ENCODE assay signal across 24 cellular contexts in genomic region chr14:28061006-28061405, GRCh38.
DNase-seq lines count a peak whose midpoint lies in the region; ATAC-seq, FAIRE-seq and TF ChIP-seq lines count a peak whose summit lies in the region.
"Had no signal": no experiment of that assay in that cellular context is flagged by ENCODE, and none has a peak within 500 bp of the region (broad histone marks: within the 10 kb centered on the region; RNA-seq: fewer than 3 reads in every experiment).

No MANE protein-coding gene starts in this region.

- no peaks in the 10 kb centered on the region for H3K9me3 Mint-ChIP-seq in astrocyte (ENCODE audit: unreplicated experiment)
- H3K9me3 Mint-ChIP-seq: GM23338, H9 had no signal

- no peaks in the 10 kb centered on the region for H3K36me3 Mint-ChIP-seq in astrocyte (ENCODE audit: low read depth, unreplicated experiment)
- H3K36me3 Mint-ChIP-seq: CD4-positive, CD25-positive, alpha-beta regulatory T cell; CD8-positive, alpha-beta T cell had no signal

- H3K27ac ChIP-seq in astrocyte (ENCODE audit: low read depth, low read length) = no peak overlapping the region
- H3K27ac ChIP-seq: A549, BLaER1, C4-2B had no signal

- H3K9me3 ChIP-seq in astrocyte (ENCODE audit: insufficient read depth, low read depth, low read length) = no peaks in the 10 kb centered on the region
- H3K9me3 ChIP-seq: A549, BLaER1, Caco-2 had no signal

- H3K27me3 Mint-ChIP-seq in astrocyte (ENCODE audit: low read depth, unreplicated experiment) = no peaks in the 10 kb centered on the region
- H3K27me3 Mint-ChIP-seq: B cell; CD4-positive, CD25-positive, alpha-beta regulatory T cell had no signal

- peaks cover 6% of the 10 kb centered on the region for H3K4me1 Mint-ChIP-seq in astrocyte (ENCODE audit: low read depth, unreplicated experiment)
- H3K4me1 Mint-ChIP-seq: B cell; CD4-positive, CD25-positive, alpha-beta regulatory T cell had no signal

- H3K27ac Mint-ChIP-seq in astrocyte (ENCODE audit: unreplicated experiment) = peak overlapping the region; percentile 19
- H3K27ac Mint-ChIP-seq: B cell; CD4-positive, CD25-positive, alpha-beta regulatory T cell; CD8-positive, alpha-beta T cell; GM23338; H9 had no signal

- no peaks in the 10 kb centered on the region for H4K20me1 ChIP-seq in astrocyte (ENCODE audit: insufficient read depth, low read length)
- H4K20me1 ChIP-seq: BLaER1 had no signal

- no peak overlapping the region for H2AFZ ChIP-seq in astrocyte (ENCODE audit: low read depth, low read length)
- H2AFZ ChIP-seq: GM23338 had no signal

- TF ChIP-seq CTCF in astrocyte (IDR thresholded peaks at IDR 0.05; ENCODE audit: insufficient read depth, low read depth, low read length) = no peak

- H3K79me2 ChIP-seq in astrocyte (ENCODE audit: insufficient read depth, low read length) = no peaks in the 10 kb centered on the region

- H3K4me1 ChIP-seq in astrocyte (ENCODE audit: insufficient read depth, low read length) = no peaks in the 10 kb centered on the region
- H3K4me1 ChIP-seq: A549, Caco-2 had no signal

- H3K36me3 ChIP-seq in astrocyte (ENCODE audit: insufficient read depth, low read length) = no peaks in the 10 kb centered on the region
- H3K36me3 ChIP-seq: BLaER1 had no signal

- H3K9ac ChIP-seq in astrocyte (ENCODE audit: low read length) = no peak overlapping the region
- H3K9ac ChIP-seq: BLaER1 had no signal

- no peak for ATAC-seq in HG03469 (IDR thresholded peaks at IDR 0.05; ENCODE audit: unreplicated experiment)
- ATAC-seq: A549; CD8-positive, alpha-beta T cell; GM12878; GM23338; HCT116 had no signal

- H3K4me3 ChIP-seq in astrocyte (ENCODE audit: insufficient read depth, low read depth, low read length) = no peak overlapping the region
- H3K4me3 ChIP-seq: A549, BLaER1, GM12878, GM23338 had no signal

- no peak for FAIRE-seq in astrocyte (lab: Jason Lieb, UNC)
- FAIRE-seq: A549, GM12878, GM19239 had no signal

- H3K4me3 Mint-ChIP-seq in astrocyte (ENCODE audit: unreplicated experiment) = no peak overlapping the region
- H3K4me3 Mint-ChIP-seq: B cell; CD4-positive, CD25-positive, alpha-beta regulatory T cell; CD8-positive, alpha-beta T cell; GM23338; H9 had no signal

- DNase-seq in Daoy (ENCODE audit: low read depth) (peak; percentile 4), astrocyte (ENCODE audit: low read depth) (peak; percentile 33), islet precursor cell (peak; percentile 53), AG08396 (ENCODE audit: low spot score) (no peak), AG20443 (ENCODE audit: low spot score) (no peak)
- DNase-seq: 8988T; ACHN; Caco-2; CD4-positive, CD25-positive, alpha-beta regulatory T cell; CD8-positive, alpha-beta T cell; DMS153; DND-41; EL; GDM1; H9 had no signal

- no peaks in the 10 kb centered on the region for H3K27me3 ChIP-seq in astrocyte (ENCODE audit: insufficient read depth, low read length)
- H3K27me3 ChIP-seq: BLaER1 had no signal

- H3K4me2 ChIP-seq in astrocyte (ENCODE audit: low read length) = no peak overlapping the region
- H3K4me2 ChIP-seq: A549, BLaER1, GM23338 had no signal

Comparison
In these comparisons a context has a peak if more than half of its experiments do, and no peak if none do; other contexts are left out.
1. DNase-seq: peak in Daoy (single experiment), astrocyte (single experiment) and islet precursor cell (single experiment); none in AG08396 (single experiment) and AG20443 (single experiment).